Comparison of ENCODE assay signal across 16 cellular contexts in genomic region chr5:7705736-7706135, GRCh38.
A peak's percentile ranks its signal among the peaks of the same experiment; 100 is the strongest.
DNase-seq lines count a peak whose midpoint lies in the region; ATAC-seq, FAIRE-seq and TF ChIP-seq lines count a peak whose summit lies in the region.
"Had no signal": no experiment of that assay in that cellular context is flagged by ENCODE, and none has a peak within 500 bp of the region (broad histone marks: within the 10 kb centered on the region; RNA-seq: fewer than 3 reads in every experiment).

No MANE protein-coding gene starts in this region.

- POLR2A ChIA-PET in WTC11 (lab: Charles Lee): interaction anchor here (0.7 kb wide), 1 partner anchor 635 kb away, joined by 3 read pairs; no protein-coding TSS in a partner anchor
- POLR2A ChIA-PET in activated CD4-positive, alpha-beta T cell treated with anti-CD3 and anti-CD28 coated beads, Interleukin-2, amount 10 ng/mL, durations not matched to agents 7 days and 5 days (lab: Charles Lee): no interaction called here

- H3K9me2 ChIP-seq in GM23338 (ENCODE audit: insufficient read depth): no peaks in the 10 kb centered on the region

- H3K36me3 ChIP-seq in BLaER1 (no peaks in the 10 kb centered on the region), GM23338 (ENCODE audit: insufficient read depth) (peaks cover 28% of the 10 kb centered on the region), kidney (ENCODE audit: control insufficient read depth in 1 of 2, insufficient read depth in 2 of 2, low read length in 2 of 2) (no peaks in the 10 kb centered on the region)

- no peak overlapping the region for H3K27ac ChIP-seq in BLaER1
- H3K27ac ChIP-seq in GM23338 (ENCODE audit: low read depth): peak overlapping the region; percentile 89; the same call in 1 of the 2 replicates
- no peak overlapping the region for H3K27ac ChIP-seq in kidney (ENCODE audit: low read depth in 2 of 2, low read length in 2 of 2)

- H3K4me2 ChIP-seq in BLaER1 (peak overlapping the region; percentile 76), GM23338 (no peak overlapping the region)

- DNase-seq in GM23338 (ENCODE audit: low spot score): no peak
- no peak for DNase-seq in WTC11 (ENCODE audit: low spot score)
- no peak for DNase-seq in kidney
- no peak for DNase-seq in activated CD4-positive, alpha-beta T cell treated with anti-CD3 and anti-CD28 coated beads, Interleukin-2, amount 10 ng/mL, durations not matched to agents 7 days and 5 days
- DNase-seq: CD4-positive, alpha-beta T cell; CD8-positive, alpha-beta memory T cell; DMS 273 treated with DMSO at 0.1 percent for 48 hours; DND-41 had no signal

- peaks cover 10% of the 10 kb centered on the region; the same call in 2 of the 3 replicates for H3K9me3 Mint-ChIP-seq in GM23338
- H3K9me3 Mint-ChIP-seq in WTC11: peaks cover 9% of the 10 kb centered on the region
- no peaks in the 10 kb centered on the region for H3K9me3 Mint-ChIP-seq in activated CD4-positive, alpha-beta T cell treated with anti-CD3 and anti-CD28 coated beads, Interleukin-2, amount 10 ng/mL, durations not matched to agents 7 days and 5 days
- H3K9me3 Mint-ChIP-seq: CD4-positive, alpha-beta T cell had no signal

- no peak for ATAC-seq in GM23338
- no peak for ATAC-seq in WTC11
- ATAC-seq in HG02623 (IDR thresholded peaks at IDR 0.05; ENCODE audit: unreplicated experiment): no peak
- ATAC-seq: HCT116 had no signal

- H3K4me1 Mint-ChIP-seq in GM23338: peaks cover 8% of the 10 kb centered on the region
- peaks cover 21% of the 10 kb centered on the region for H3K4me1 Mint-ChIP-seq in WTC11
- no peaks in the 10 kb centered on the region for H3K4me1 Mint-ChIP-seq in activated CD4-positive, alpha-beta T cell treated with anti-CD3 and anti-CD28 coated beads, Interleukin-2, amount 10 ng/mL, durations not matched to agents 7 days and 5 days
- H3K4me1 Mint-ChIP-seq: CD14-positive monocyte; CD8-positive, alpha-beta memory T cell had no signal

- FAIRE-seq in kidney (lab: Jason Lieb, UNC): no peak
- FAIRE-seq: D721Med, G401.6, GM12892, H1 had no signal

- H3K9ac ChIP-seq in BLaER1 (no peak overlapping the region), kidney (ENCODE audit: low read length in 2 of 2) (no peak overlapping the region)

- TF ChIP-seq CTCF in GM23338 (conservative IDR thresholded peaks at IDR 0.05; ENCODE audit: low read depth in 2 of 2) (no peak), WTC11 (IDR thresholded peaks at IDR 0.05) (no peak), kidney (IDR thresholded peaks at IDR 0.05; ENCODE audit: borderline replicate concordance, extremely low read depth, insufficient read depth) (no peak)

- no peak overlapping the region for H2AFZ ChIP-seq in GM23338

- H3K27ac Mint-ChIP-seq in GM23338: 0 out of 2 replicates have a peak overlapping the region, but pooled peaks have one; percentile 53
- H3K27ac Mint-ChIP-seq in WTC11: peak overlapping the region; percentile 29; the same call in 1 of the 2 replicates
- no peak overlapping the region for H3K27ac Mint-ChIP-seq in activated CD4-positive, alpha-beta T cell treated with anti-CD3 and anti-CD28 coated beads, Interleukin-2, amount 10 ng/mL, durations not matched to agents 7 days and 5 days
- H3K27ac Mint-ChIP-seq: CD4-positive, alpha-beta T cell; CD8-positive, alpha-beta memory T cell had no signal

- peaks cover 60% of the 10 kb centered on the region for H3K36me3 Mint-ChIP-seq in GM23338 (ENCODE audit: low read depth)
- H3K36me3 Mint-ChIP-seq in WTC11: peaks cover 74% of the 10 kb centered on the region
- H3K36me3 Mint-ChIP-seq in activated CD4-positive, alpha-beta T cell treated with anti-CD3 and anti-CD28 coated beads, Interleukin-2, amount 10 ng/mL, durations not matched to agents 7 days and 5 days (ENCODE audit: low read depth): no peaks in the 10 kb centered on the region
- H3K36me3 Mint-ChIP-seq: CD14-positive monocyte; CD8-positive, alpha-beta memory T cell had no signal

- H3K9me3 ChIP-seq in BLaER1: peaks cover 9% of the 10 kb centered on the region; the same call in 1 of the 2 replicates
- H3K9me3 ChIP-seq in kidney (ENCODE audit: control insufficient read depth in 1 of 2, low read length in 2 of 2): no peaks in the 10 kb centered on the region

- no peaks in the 10 kb centered on the region for H3F3A ChIP-seq in GM23338 (replicated peaks; ENCODE audit: low read depth)

- intact Hi-C loops in kidney (cut with DNase I): no loop called here

- H3K4me3 Mint-ChIP-seq in GM23338: no peak overlapping the region
- no peak overlapping the region for H3K4me3 Mint-ChIP-seq in WTC11
- H3K4me3 Mint-ChIP-seq in activated CD4-positive, alpha-beta T cell treated with anti-CD3 and anti-CD28 coated beads, Interleukin-2, amount 10 ng/mL, durations not matched to agents 7 days and 5 days: no peak overlapping the region
- H3K4me3 Mint-ChIP-seq: CD14-positive monocyte; CD4-positive, alpha-beta T cell; CD8-positive, alpha-beta memory T cell had no signal

- H3K27me3 ChIP-seq in BLaER1: no peaks in the 10 kb centered on the region
- H3K27me3 ChIP-seq in GM23338 (ENCODE audit: insufficient read depth): no peaks in the 10 kb centered on the region

- H3K27me3 Mint-ChIP-seq in GM23338 (ENCODE audit: insufficient read depth, low read depth, poor library complexity) (no peaks in the 10 kb centered on the region), WTC11 (ENCODE audit: low read depth) (no peaks in the 10 kb centered on the region)
- peaks cover 2% of the 10 kb centered on the region for H3K27me3 Mint-ChIP-seq in activated CD4-positive, alpha-beta T cell treated with anti-CD3 and anti-CD28 coated beads, Interleukin-2, amount 10 ng/mL, durations not matched to agents 7 days and 5 days

- H3K4me1 ChIP-seq in BLaER1: peaks cover 22% of the 10 kb centered on the region
- H3K4me1 ChIP-seq in GM23338 (ENCODE audit: insufficient read depth): peaks cover 10% of the 10 kb centered on the region
- H3K4me1 ChIP-seq in kidney (ENCODE audit: control insufficient read depth in 1 of 2, insufficient read depth in 1 of 2, low read depth in 1 of 2, low read length in 2 of 2): no peaks in the 10 kb centered on the region

- CTCF ChIA-PET in WTC11 (lab: Charles Lee): interaction anchor here (1.2 kb wide), 1 partner anchor 40 kb away, joined by 4 read pairs; no protein-coding TSS in a partner anchor
- CTCF ChIA-PET in activated CD4-positive, alpha-beta T cell treated with anti-CD3 and anti-CD28 coated beads, Interleukin-2, amount 10 ng/mL, durations not matched to agents 7 days and 5 days (lab: Charles Lee): interaction anchor here (0.6 kb wide), 1 partner anchor 1724 kb away, joined by 3 read pairs; no protein-coding TSS in a partner anchor

- H3K79me2 ChIP-seq in GM23338 (replicated peaks; ENCODE audit: insufficient read depth): peaks cover 27% of the 10 kb centered on the region

- H3K4me3 ChIP-seq in BLaER1: no peak overlapping the region
- no peak overlapping the region for H3K4me3 ChIP-seq in GM23338
- H3K4me3 ChIP-seq in kidney (ENCODE audit: low read length in 2 of 2): no peak overlapping the region

- no peaks in the 10 kb centered on the region for H4K20me1 ChIP-seq in BLaER1
- peaks cover 6% of the 10 kb centered on the region; the same call in 1 of the 2 replicates for H4K20me1 ChIP-seq in GM23338 (replicated peaks; ENCODE audit: insufficient read depth)

TF ChIP-seq in GM23338, 12 proteins besides CTCF, POLR2A, EP300 and RAD21 (continues in another document):
- TF ChIP-seq JUNB (IDR thresholded peaks at IDR 0.05; ENCODE audit: unreplicated experiment) (no peak), EZH2phosphoT487 (IDR thresholded peaks at IDR 0.05; ENCODE audit: unreplicated experiment) (no peak), CREB1 (CRISPR knock-in tag; IDR thresholded peaks at IDR 0.05; ENCODE audit: low read depth) (no peak)

TF ChIP-seq in WTC11, 78 proteins besides CTCF, POLR2A, EP300 and RAD21:
- TF ChIP-seq CDX4 (CRISPR knock-in tag; IDR thresholded peaks at IDR 0.05; ENCODE audit: borderline replicate concordance) (no peak), ZNF219 (CRISPR knock-in tag; IDR thresholded peaks at IDR 0.05; ENCODE audit: borderline replicate concordance) (no peak), ZNF317 (CRISPR knock-in tag; IDR thresholded peaks at IDR 0.05; ENCODE audit: borderline replicate concordance, low read depth) (no peak)
